In genomic region chr7:154436560-154436959, GRCh38 we compare ENCODE assay signal across 37 cellular contexts.
"Had no signal": no experiment of that assay in that cellular context is flagged by ENCODE, and none has a peak within 500 bp of the region (broad histone marks: within the 10 kb centered on the region; RNA-seq: fewer than 3 reads in every experiment).

No MANE protein-coding gene starts in this region.

- ATAC-seq: activated naive CD4-positive, alpha-beta T cell treated with anti-CD3 and anti-CD28 coated beads, Interleukin-2, amount 50 U/mL, for 72 hours; activated naive CD8-positive, alpha-beta T cell treated with anti-CD3 and anti-CD28 coated beads, Interleukin-2, amount 50 U/mL, for 24 hours; activated T-cell treated with anti-CD3 and anti-CD28 coated beads, Interleukin-2, amount 50 U/mL, for 4 hours; activated T-cell treated with anti-CD3 and anti-CD28 coated beads, Interleukin-2, amount 50 U/mL, for 72 hours; activated T-helper 17 cell treated with anti-CD3 and anti-CD28 coated beads, Interleukin-2, amount 50 U/mL, for 72 hours; body of pancreas had no signal

- H3K27me3 ChIP-seq: adrenal gland, ascending aorta, body of pancreas, brain microvascular endothelial cell, cardiac muscle cell had no signal

- FAIRE-seq: astrocyte, bronchial epithelial cell had no signal

- H3K4me1 Mint-ChIP-seq: activated naive CD4-positive, alpha-beta T cell treated with anti-CD3 and anti-CD28 coated beads, Interleukin-2, amount 10 ng/mL, durations not matched to agents 7 days and 5 days; activated naive CD4-positive, alpha-beta T cell treated with anti-CD3 and anti-CD28 coated beads, Interleukin-2, amount 50 U/mL, for 24 hours; activated naive CD8-positive, alpha-beta T cell treated with anti-CD3 and anti-CD28 coated beads for 36 hours; activated naive CD8-positive, alpha-beta T cell treated with anti-CD3 and anti-CD28 coated beads, Interleukin-2, amount 10 ng/mL, durations not matched to agents 7 days and 5 days; activated naive CD8-positive, alpha-beta T cell treated with anti-CD3 and anti-CD28 coated beads, Interleukin-2, amount 50 U/mL, for 24 hours; activated T-helper 17 cell treated with anti-CD3 and anti-CD28 coated beads, Interleukin-2, amount 50 U/mL, for 72 hours; central memory CD8-positive, alpha-beta T cell had no signal

- H3K4me1 ChIP-seq: adrenal gland, ascending aorta, body of pancreas, breast epithelium had no signal

- H3K4me3 Mint-ChIP-seq: activated naive CD4-positive, alpha-beta T cell treated with anti-CD3 and anti-CD28 coated beads for 36 hours; activated naive CD4-positive, alpha-beta T cell treated with anti-CD3 and anti-CD28 coated beads, Interleukin-2, amount 10 ng/mL, durations not matched to agents 7 days and 5 days; activated naive CD4-positive, alpha-beta T cell treated with anti-CD3 and anti-CD28 coated beads, Interleukin-2, amount 50 U/mL, for 24 hours; activated naive CD8-positive, alpha-beta T cell; activated naive CD8-positive, alpha-beta T cell treated with anti-CD3 and anti-CD28 coated beads for 36 hours; activated naive CD8-positive, alpha-beta T cell treated with anti-CD3 and anti-CD28 coated beads, Interleukin-2, amount 10 ng/mL, durations not matched to agents 7 days and 5 days; activated naive CD8-positive, alpha-beta T cell treated with anti-CD3 and anti-CD28 coated beads, Interleukin-2, amount 50 U/mL, for 24 hours; activated T-cell treated with anti-CD3 and anti-CD28 coated beads, Interleukin-2, amount 50 U/mL, for 24 hours; activated T-cell treated with anti-CD3 and anti-CD28 coated beads, Interleukin-2, amount 50 U/mL, for 4 hours; activated T-cell treated with anti-CD3 and anti-CD28 coated beads, Interleukin-2, amount 50 U/mL, for 72 hours; activated T-helper 1 cell treated with anti-CD3 and anti-CD28 coated beads, Interleukin-12 subunit alpha, Interleukin-12 subunit beta, Interleukin-2, Interleukin-4 antibody, amounts not matched to agents 30 ng/mL and 10 ng/mL and 1 ng/mL, durations not matched to agents 14 hours and 24 hours and 36 hours; activated T-helper 17 cell treated with anti-CD3 and anti-CD28 coated beads, Interleukin-2, amount 50 U/mL, for 72 hours; brain; central memory CD8-positive, alpha-beta T cell had no signal

- H3K9me3 ChIP-seq: adrenal gland, ascending aorta, body of pancreas, breast epithelium had no signal

- DNase-seq: activated effector memory CD4-positive, alpha-beta T cell treated with anti-CD3 and anti-CD28 coated beads, Interleukin-2, amount 50 U/mL, for 16 hours; activated effector memory CD4-positive, alpha-beta T cell treated with Interleukin-2 at 50 U/mL for 16 hours; activated gamma-delta T cell; activated gamma-delta T cell treated with Interleukin-2 at 50 U/mL for 16 hours; activated naive CD4-positive, alpha-beta T cell; activated naive CD4-positive, alpha-beta T cell treated with anti-CD3 and anti-CD28 coated beads for 36 hours; activated naive CD4-positive, alpha-beta T cell treated with anti-CD3 and anti-CD28 coated beads, Interleukin-2, amount 10 ng/mL, durations not matched to agents 7 days and 5 days; activated naive CD4-positive, alpha-beta T cell treated with anti-CD3 and anti-CD28 coated beads, Interleukin-2, amount 50 U/mL, for 16 hours; activated naive CD4-positive, alpha-beta T cell treated with Interleukin-2 at 50 U/mL for 16 hours; activated naive CD8-positive, alpha-beta T cell treated with anti-CD3 and anti-CD28 coated beads for 36 hours; activated naive CD8-positive, alpha-beta T cell treated with anti-CD3 and anti-CD28 coated beads, Interleukin-2, amount 10 ng/mL, durations not matched to agents 7 days and 5 days; activated naive CD8-positive, alpha-beta T cell treated with anti-CD3 and anti-CD28 coated beads, Interleukin-2, amount 50 U/mL, for 24 hours; activated T-cell treated with anti-CD3 and anti-CD28 coated beads, Interleukin-2, amount 50 U/mL, for 24 hours; activated T-cell treated with anti-CD3 and anti-CD28 coated beads, Interleukin-2, amount 50 U/mL, for 4 hours; activated T-cell treated with anti-CD3 and anti-CD28 coated beads, Interleukin-2, amount 50 U/mL, for 48 hours; activated T-cell treated with anti-CD3 and anti-CD28 coated beads, Interleukin-2, amount 50 U/mL, for 72 hours; adrenal gland; amniotic stem cell; amygdala; anterior cingulate cortex; aorta; body of pancreas; brain microvascular endothelial cell; central memory CD4-positive, alpha-beta T cell had no signal

- H3K36me3 Mint-ChIP-seq: activated naive CD4-positive, alpha-beta T cell treated with anti-CD3 and anti-CD28 coated beads, Interleukin-2, amount 10 ng/mL, durations not matched to agents 7 days and 5 days; activated naive CD4-positive, alpha-beta T cell treated with anti-CD3 and anti-CD28 coated beads, Interleukin-2, amount 50 U/mL, for 24 hours; activated naive CD4-positive, alpha-beta T cell treated with anti-CD3 and anti-CD28 coated beads, Interleukin-2, amount 50 U/mL, for 72 hours; activated naive CD8-positive, alpha-beta T cell; activated naive CD8-positive, alpha-beta T cell treated with anti-CD3 and anti-CD28 coated beads for 36 hours; activated naive CD8-positive, alpha-beta T cell treated with anti-CD3 and anti-CD28 coated beads, Interleukin-2, amount 10 ng/mL, durations not matched to agents 7 days and 5 days; brain had no signal

- H3K27ac Mint-ChIP-seq: activated naive CD4-positive, alpha-beta T cell treated with anti-CD3 and anti-CD28 coated beads for 36 hours; activated naive CD4-positive, alpha-beta T cell treated with anti-CD3 and anti-CD28 coated beads, Interleukin-2, amount 10 ng/mL, durations not matched to agents 7 days and 5 days; activated naive CD4-positive, alpha-beta T cell treated with anti-CD3 and anti-CD28 coated beads, Interleukin-2, amount 50 U/mL, for 24 hours; activated naive CD4-positive, alpha-beta T cell treated with anti-CD3 and anti-CD28 coated beads, Interleukin-2, amount 50 U/mL, for 72 hours; activated naive CD8-positive, alpha-beta T cell; activated naive CD8-positive, alpha-beta T cell treated with anti-CD3 and anti-CD28 coated beads for 36 hours; activated naive CD8-positive, alpha-beta T cell treated with anti-CD3 and anti-CD28 coated beads, Interleukin-2, amount 10 ng/mL, durations not matched to agents 7 days and 5 days; activated naive CD8-positive, alpha-beta T cell treated with anti-CD3 and anti-CD28 coated beads, Interleukin-2, amount 50 U/mL, for 24 hours; activated T-cell treated with anti-CD3 and anti-CD28 coated beads, Interleukin-2, amount 50 U/mL, for 24 hours; activated T-cell treated with anti-CD3 and anti-CD28 coated beads, Interleukin-2, amount 50 U/mL, for 72 hours; activated T-helper 1 cell treated with anti-CD3 and anti-CD28 coated beads, Interleukin-12 subunit alpha, Interleukin-12 subunit beta, Interleukin-2, Interleukin-4 antibody, amounts not matched to agents 30 ng/mL and 10 ng/mL and 1 ng/mL, durations not matched to agents 14 hours and 24 hours and 36 hours; activated T-helper 17 cell treated with anti-CD3 and anti-CD28 coated beads, Interleukin-2, amount 50 U/mL, for 72 hours; activated T-helper 2 cell treated with anti-CD3 and anti-CD28 coated beads, Interferon-gamma antibody, Interleukin-2, Interleukin-4, amounts not matched to agents 10 μg/mL and 5 μg/mL and 100 μg/mL, durations not matched to agents 14 hours and 24 hours and 36 hours had no signal

- H3K9me3 Mint-ChIP-seq: activated naive CD4-positive, alpha-beta T cell treated with anti-CD3 and anti-CD28 coated beads for 36 hours; activated naive CD4-positive, alpha-beta T cell treated with anti-CD3 and anti-CD28 coated beads, Interleukin-2, amount 50 U/mL, for 24 hours; activated naive CD8-positive, alpha-beta T cell treated with anti-CD3 and anti-CD28 coated beads for 36 hours; activated naive CD8-positive, alpha-beta T cell treated with anti-CD3 and anti-CD28 coated beads, Interleukin-2, amount 10 ng/mL, durations not matched to agents 7 days and 5 days; activated T-cell treated with anti-CD3 and anti-CD28 coated beads, Interleukin-2, amount 50 U/mL, for 24 hours; brain had no signal

- H3K36me3 ChIP-seq: adrenal gland, ascending aorta, brain microvascular endothelial cell, breast epithelium, cardiac muscle cell had no signal

- H3K4me3 ChIP-seq: adrenal gland, ascending aorta, body of pancreas, breast epithelium, cardiac muscle cell had no signal

- H3K27ac ChIP-seq: adrenal gland, ascending aorta, body of pancreas, brain microvascular endothelial cell, breast epithelium, cardiac muscle cell had no signal

- H3K27me3 Mint-ChIP-seq: activated naive CD4-positive, alpha-beta T cell treated with anti-CD3 and anti-CD28 coated beads, Interleukin-2, amount 10 ng/mL, durations not matched to agents 7 days and 5 days; activated naive CD8-positive, alpha-beta T cell; activated naive CD8-positive, alpha-beta T cell treated with anti-CD3 and anti-CD28 coated beads for 36 hours; activated naive CD8-positive, alpha-beta T cell treated with anti-CD3 and anti-CD28 coated beads, Interleukin-2, amount 10 ng/mL, durations not matched to agents 7 days and 5 days; activated T-cell treated with anti-CD3 and anti-CD28 coated beads, Interleukin-2, amount 50 U/mL, for 24 hours; central memory CD8-positive, alpha-beta T cell had no signal
